In the genomic region with DNA sequence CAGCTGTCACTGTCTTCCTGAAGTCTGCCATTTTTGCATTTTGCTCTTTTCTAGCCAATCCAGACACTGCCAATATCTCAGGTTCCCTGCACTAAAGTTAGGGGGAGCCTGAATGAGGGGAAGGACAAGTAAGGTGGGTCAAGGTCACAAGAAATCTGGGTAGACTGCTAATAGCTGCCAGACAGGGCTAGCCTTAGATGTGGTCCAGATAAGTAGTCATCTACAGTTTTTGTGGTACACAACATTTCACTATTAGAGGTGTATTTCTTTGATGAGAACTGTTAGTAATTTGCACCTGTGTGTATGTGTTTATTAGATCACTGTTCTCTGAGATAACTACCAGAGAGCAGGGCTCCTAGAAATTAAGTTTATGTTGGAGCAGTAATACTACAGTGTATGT, we compare ENCODE assay signal across 33 cellular contexts. TPM values are rescaled to one million over a fixed set of nuclear protein-coding genes. Genes with fewer than 3 reads are reported as not detected.
"Had no signal": no experiment of that assay in that cellular context is flagged by ENCODE, and none has a peak within 500 bp of the region (broad histone marks: within the 10 kb centered on the region; RNA-seq: fewer than 3 reads in every experiment).

No MANE protein-coding gene starts in this region.

- H3K27ac ChIP-seq: ascending aorta, brain microvascular endothelial cell, esophagus muscularis mucosa, gastroesophageal sphincter, heart right ventricle had no signal

- DNase-seq: activated CD4-positive, alpha-beta memory T cell treated with anti-CD3 and anti-CD28 coated beads, Interleukin-2, amount 10 ng/mL, durations not matched to agents 7 days and 5 days; activated CD4-positive, alpha-beta T cell treated with anti-CD3 and anti-CD28 coated beads for 1 hour; activated CD4-positive, alpha-beta T cell treated with anti-CD3 and anti-CD28 coated beads for 4 hours; activated CD4-positive, alpha-beta T cell treated with anti-CD3 and anti-CD28 coated beads, Interleukin-2, amount 10 ng/mL, durations not matched to agents 7 days and 5 days; activated CD4-positive, alpha-beta T cell treated with anti-CD3 and anti-CD28 coated beads, Interleukin-2, amount 50 U/mL, for 4 hours; activated CD4-positive, CD25-positive, alpha-beta regulatory T cell; activated CD8-positive, alpha-beta memory T cell treated with anti-CD3 and anti-CD28 coated beads, Interleukin-2, amount 50 U/mL, for 48 hours; activated gamma-delta T cell; activated naive CD4-positive, alpha-beta T cell; activated naive CD4-positive, alpha-beta T cell treated with anti-CD3 and anti-CD28 coated beads, Interleukin-2, amount 10 ng/mL, durations not matched to agents 7 days and 5 days; activated T-cell treated with anti-CD3 and anti-CD28 coated beads for 4 hours; activated T-cell treated with anti-CD3 and anti-CD28 coated beads, Interleukin-2, amount 50 U/mL, for 24 hours; activated T-cell treated with anti-CD3 and anti-CD28 coated beads, Interleukin-2, amount 50 U/mL, for 72 hours; brain microvascular endothelial cell; caudate nucleus; cortex of kidney; dermis blood vessel endothelial cell; effector CD4-positive, alpha-beta T cell; effector memory CD8-positive, alpha-beta T cell; erythroblast; foreskin melanocyte; heart right ventricle; T-helper 2 cell had no signal

- H3K4me3 Mint-ChIP-seq: activated CD4-positive, alpha-beta memory T cell treated with anti-CD3 and anti-CD28 coated beads, Interleukin-2, amount 10 ng/mL, durations not matched to agents 7 days and 5 days; activated CD4-positive, alpha-beta T cell treated with anti-CD3 and anti-CD28 coated beads, Interleukin-2, amount 10 ng/mL, durations not matched to agents 7 days and 5 days; activated naive CD4-positive, alpha-beta T cell treated with anti-CD3 and anti-CD28 coated beads, Interleukin-2, amount 10 ng/mL, durations not matched to agents 7 days and 5 days; activated T-cell treated with anti-CD3 and anti-CD28 coated beads, Interleukin-2, amount 50 U/mL, for 24 hours; activated T-cell treated with anti-CD3 and anti-CD28 coated beads, Interleukin-2, amount 50 U/mL, for 72 hours; effector memory CD8-positive, alpha-beta T cell had no signal

- H3K27me3 ChIP-seq: ascending aorta, brain microvascular endothelial cell, gastroesophageal sphincter had no signal

- H3K36me3 ChIP-seq: ascending aorta, brain microvascular endothelial cell, esophagus muscularis mucosa, gastroesophageal sphincter, heart right ventricle had no signal

- FAIRE-seq: bronchial epithelial cell, colon had no signal

- H3K9me3 ChIP-seq: ascending aorta, esophagus muscularis mucosa, gastroesophageal sphincter, heart right ventricle had no signal

- H3K4me1 Mint-ChIP-seq: activated CD4-positive, alpha-beta memory T cell treated with anti-CD3 and anti-CD28 coated beads, Interleukin-2, amount 10 ng/mL, durations not matched to agents 7 days and 5 days; activated CD4-positive, alpha-beta T cell treated with anti-CD3 and anti-CD28 coated beads, Interleukin-2, amount 10 ng/mL, durations not matched to agents 7 days and 5 days; activated naive CD4-positive, alpha-beta T cell treated with anti-CD3 and anti-CD28 coated beads, Interleukin-2, amount 10 ng/mL, durations not matched to agents 7 days and 5 days had no signal

- ATAC-seq: activated naive CD4-positive, alpha-beta T cell treated with anti-CD3 and anti-CD28 coated beads, Interleukin-2, amount 50 U/mL, for 72 hours; activated T-cell treated with anti-CD3 and anti-CD28 coated beads, Interleukin-2, amount 50 U/mL, for 72 hours; effector memory CD8-positive, alpha-beta T cell; gastroesophageal sphincter; heart right ventricle had no signal

- H3K9me3 Mint-ChIP-seq: activated CD4-positive, alpha-beta memory T cell treated with anti-CD3 and anti-CD28 coated beads, Interleukin-2, amount 10 ng/mL, durations not matched to agents 7 days and 5 days; activated CD4-positive, alpha-beta T cell treated with anti-CD3 and anti-CD28 coated beads, Interleukin-2, amount 10 ng/mL, durations not matched to agents 7 days and 5 days; activated naive CD4-positive, alpha-beta T cell treated with anti-CD3 and anti-CD28 coated beads, Interleukin-2, amount 10 ng/mL, durations not matched to agents 7 days and 5 days; activated naive CD4-positive, alpha-beta T cell treated with anti-CD3 and anti-CD28 coated beads, Interleukin-2, amount 50 U/mL, for 72 hours; activated T-cell treated with anti-CD3 and anti-CD28 coated beads, Interleukin-2, amount 50 U/mL, for 24 hours; activated T-cell treated with anti-CD3 and anti-CD28 coated beads, Interleukin-2, amount 50 U/mL, for 72 hours; effector memory CD8-positive, alpha-beta T cell had no signal

- H3K4me3 ChIP-seq: ascending aorta, esophagus muscularis mucosa, gastroesophageal sphincter, heart right ventricle had no signal

- H3K27me3 Mint-ChIP-seq: activated CD4-positive, alpha-beta memory T cell treated with anti-CD3 and anti-CD28 coated beads, Interleukin-2, amount 10 ng/mL, durations not matched to agents 7 days and 5 days; activated CD4-positive, alpha-beta T cell treated with anti-CD3 and anti-CD28 coated beads, Interleukin-2, amount 10 ng/mL, durations not matched to agents 7 days and 5 days; activated naive CD4-positive, alpha-beta T cell treated with anti-CD3 and anti-CD28 coated beads, Interleukin-2, amount 10 ng/mL, durations not matched to agents 7 days and 5 days; effector memory CD8-positive, alpha-beta T cell had no signal

- H3K36me3 Mint-ChIP-seq: activated naive CD4-positive, alpha-beta T cell treated with anti-CD3 and anti-CD28 coated beads, Interleukin-2, amount 10 ng/mL, durations not matched to agents 7 days and 5 days had no signal

- H3K4me1 ChIP-seq: ascending aorta, esophagus muscularis mucosa, gastroesophageal sphincter had no signal

- H3K27ac Mint-ChIP-seq: activated CD4-positive, alpha-beta memory T cell treated with anti-CD3 and anti-CD28 coated beads, Interleukin-2, amount 10 ng/mL, durations not matched to agents 7 days and 5 days; activated CD4-positive, alpha-beta T cell treated with anti-CD3 and anti-CD28 coated beads, Interleukin-2, amount 10 ng/mL, durations not matched to agents 7 days and 5 days; activated naive CD4-positive, alpha-beta T cell treated with anti-CD3 and anti-CD28 coated beads, Interleukin-2, amount 10 ng/mL, durations not matched to agents 7 days and 5 days; activated naive CD4-positive, alpha-beta T cell treated with anti-CD3 and anti-CD28 coated beads, Interleukin-2, amount 50 U/mL, for 72 hours; activated T-cell treated with anti-CD3 and anti-CD28 coated beads, Interleukin-2, amount 50 U/mL, for 24 hours; activated T-cell treated with anti-CD3 and anti-CD28 coated beads, Interleukin-2, amount 50 U/mL, for 72 hours; effector memory CD8-positive, alpha-beta T cell had no signal

RNA-seq across cellular contexts. Expression of gene LHFPL1, which starts 9.4 kb away (rescaled TPM):
- total RNA-seq: ascending aorta; bronchial epithelial cell; chondrocyte; esophagus muscularis mucosa; fibroblast of lung; glomerular endothelial cell; T-helper 1 cell treated with Interleukin-12 subunit alpha and Interleukin-12 subunit beta and Interleukin-4 antibody, amounts not matched to agents 30 ng/mL and 1 ng/mL, for 36 hours had no signal
